ENCODE assay signal across 26 cellular contexts in the genomic region with DNA sequence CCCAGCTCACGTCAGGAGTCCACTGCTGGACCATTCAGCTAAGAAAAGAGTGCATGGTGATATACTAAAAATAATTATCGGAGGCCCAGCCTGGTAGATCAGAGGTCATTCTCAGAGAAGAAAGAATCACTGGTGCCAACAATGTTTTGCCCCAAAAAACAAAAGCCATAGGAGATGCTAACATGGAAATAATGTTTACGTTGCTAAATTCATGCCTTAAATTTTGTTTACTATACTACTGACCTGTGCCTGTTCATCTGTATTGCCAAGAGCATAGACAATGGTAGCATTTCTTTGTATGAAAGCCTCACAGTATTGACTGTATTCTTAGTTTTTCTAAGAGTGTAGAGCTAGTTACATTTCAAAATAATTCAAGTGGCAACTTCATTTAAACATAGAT.
A peak's percentile ranks its signal among the peaks of the same experiment; 100 is the strongest.
DNase-seq lines count a peak whose midpoint lies in the region; ATAC-seq, FAIRE-seq and TF ChIP-seq lines count a peak whose summit lies in the region.
"Had no signal": no experiment of that assay in that cellular context is flagged by ENCODE, and none has a peak within 500 bp of the region (broad histone marks: within the 10 kb centered on the region; RNA-seq: fewer than 3 reads in every experiment).

No MANE protein-coding gene starts in this region.

- no peak for TF ChIP-seq RAD21 in A549 (conservative IDR thresholded peaks at IDR 0.05 in 1 of 2, IDR thresholded peaks at IDR 0.05 in 1 of 2)

- H3K27ac Mint-ChIP-seq in endodermal cell = no peak overlapping the region
- no peak overlapping the region for H3K27ac Mint-ChIP-seq in T-cell
- H3K27ac Mint-ChIP-seq: CD14-positive monocyte; CD4-positive, alpha-beta T cell; CD8-positive, alpha-beta memory T cell had no signal

- no peaks in the 10 kb centered on the region for H3K9me3 ChIP-seq in A549
- H3K9me3 ChIP-seq in PC-9 (ENCODE audit: insufficient read depth, low read depth) = no peaks in the 10 kb centered on the region
- no peaks in the 10 kb centered on the region for H3K9me3 ChIP-seq in endodermal cell (ENCODE audit: control insufficient read depth, low read length)
- H3K9me3 ChIP-seq: BE2C had no signal

- H2AFZ ChIP-seq in PC-9 = peak overlapping the region; percentile 50

- DNase-seq in NCI-H146 (lab: John Stamatoyannopoulos, UW) (peak; percentile 12), NCI-H146 treated with DMSO at 0.1 percent for 48 hours (lab: John Stamatoyannopoulos, UW; ENCODE audit: unreplicated experiment) (no peak), A549 (ENCODE audit: low read depth in 1 of 2, low spot score in 1 of 2) (no peak), PC-9 (no peak), endodermal cell (no peak), germinal center (ENCODE audit: low spot score) (no peak), T-cell (no peak), COR-L47 (lab: John Stamatoyannopoulos, UW) (no peak)
- DNase-seq: ACHN; AML-193; BE2C; Calu3; CD4-positive, alpha-beta T cell; CD8-positive, alpha-beta memory T cell; DMS53; DMS79 treated with DMSO at 0.1 percent for 48 hours; GF-D8; GOT3; H7; HCEC 1CT had no signal

- no peak overlapping the region for H3K9ac ChIP-seq in endodermal cell (ENCODE audit: extremely low read depth, low read length, poor library complexity, severe bottlenecking)
- H3K9ac ChIP-seq: BLaER1 treated with 17β-estradiol and CSF1 and Interleukin-3, amounts not matched to agents 10 nM and 100 nM had no signal

- intact Hi-C loops in PC-9 (cut with micrococcal nuclease; ENCODE audit: unreplicated experiment) = no loop called here

- TF ChIP-seq EP300 in A549 (IDR thresholded peaks at IDR 0.05) = no peak

- FAIRE-seq in A549 (lab: Jason Lieb, UNC) = no peak
- FAIRE-seq: A204.1, GM12891, GM18507 had no signal

- no peak for TF ChIP-seq CTCF in A549 (IDR thresholded peaks at IDR 0.05)
- TF ChIP-seq CTCF in PC-9 (conservative IDR thresholded peaks at IDR 0.05) = no peak
- no peak for TF ChIP-seq CTCF in endodermal cell (conservative IDR thresholded peaks at IDR 0.05)

- H3K79me2 ChIP-seq in PC-9 (ENCODE audit: low read depth) = no peaks in the 10 kb centered on the region

- no peaks in the 10 kb centered on the region for H3F3A ChIP-seq in PC-9 (ENCODE audit: insufficient read depth, low read depth)

- H3K9me3 Mint-ChIP-seq in endodermal cell (peaks cover 1% of the 10 kb centered on the region), T-cell (no peaks in the 10 kb centered on the region)
- H3K9me3 Mint-ChIP-seq: CD4-positive, alpha-beta T cell had no signal

- no peaks in the 10 kb centered on the region for H3K36me3 ChIP-seq in PC-9 (ENCODE audit: low read depth)
- no peaks in the 10 kb centered on the region for H3K36me3 ChIP-seq in endodermal cell (ENCODE audit: control insufficient read depth, insufficient read depth, low read length)
- H3K36me3 ChIP-seq: BE2C; BLaER1 treated with 17β-estradiol and CSF1 and Interleukin-3, amounts not matched to agents 10 nM and 100 nM had no signal

- no peaks in the 10 kb centered on the region for H3K27me3 Mint-ChIP-seq in endodermal cell (ENCODE audit: insufficient read depth)
- H3K27me3 Mint-ChIP-seq in T-cell = no peaks in the 10 kb centered on the region
- H3K27me3 Mint-ChIP-seq: CD4-positive, alpha-beta T cell; CD8-positive, alpha-beta memory T cell had no signal

- CTCF ChIA-PET in A549 (lab: Yijun Ruan, JAX) = no interaction called here
- CTCF ChIA-PET in PC-9 (lab: Charles Lee) = no interaction called here
- CTCF ChIA-PET in T-cell (lab: Charles Lee) = no interaction called here

- H3K4me1 Mint-ChIP-seq in endodermal cell (no peaks in the 10 kb centered on the region), T-cell (no peaks in the 10 kb centered on the region)
- H3K4me1 Mint-ChIP-seq: CD8-positive, alpha-beta memory T cell had no signal

- H3K27me3 ChIP-seq in PC-9 (ENCODE audit: insufficient read depth, low read depth) (no peaks in the 10 kb centered on the region), endodermal cell (ENCODE audit: control insufficient read depth, insufficient read depth, low read length, poor library complexity, severe bottlenecking) (no peaks in the 10 kb centered on the region)
- H3K27me3 ChIP-seq: BE2C; BLaER1 treated with 17β-estradiol and CSF1 and Interleukin-3, amounts not matched to agents 10 nM and 100 nM had no signal

- H3K4me1 ChIP-seq in A549 (no peaks in the 10 kb centered on the region), PC-9 (replicated peaks; ENCODE audit: insufficient read depth) (no peaks in the 10 kb centered on the region), endodermal cell (ENCODE audit: control insufficient read depth, insufficient read depth, low read length) (peaks cover 4% of the 10 kb centered on the region)
- H3K4me1 ChIP-seq: BE2C; BLaER1 treated with 17β-estradiol and CSF1 and Interleukin-3, amounts not matched to agents 10 nM and 100 nM had no signal

- H3K4me3 Mint-ChIP-seq in endodermal cell (no peak overlapping the region), T-cell (no peak overlapping the region)
- H3K4me3 Mint-ChIP-seq: CD14-positive monocyte; CD4-positive, alpha-beta T cell; CD8-positive, alpha-beta memory T cell had no signal

- 7% methylated on average over 3 of the region's 3 CpGs for WGBS in A549 (ENCODE audit: missing lambda C conversion rate)
- WGBS in endodermal cell (ENCODE audit: insufficient coverage in 1 of 2, insufficient read length in 1 of 2), 2 experiments = 71 to 86% methylated on average over 3 of the region's 3 CpGs

- POLR2A ChIA-PET in A549 (lab: Yijun Ruan, JAX) = no interaction called here
- POLR2A ChIA-PET in PC-9 (lab: Charles Lee; ENCODE audit: unreplicated experiment) = no interaction called here
- POLR2A ChIA-PET in T-cell (lab: Charles Lee) = no interaction called here

- H3K27ac ChIP-seq in A549 = no peak overlapping the region
- no peak overlapping the region for H3K27ac ChIP-seq in PC-9
- peak overlapping the region; percentile 44 for H3K27ac ChIP-seq in endodermal cell (ENCODE audit: low read depth, low read length)
- H3K27ac ChIP-seq: 22Rv1; BLaER1 treated with 17β-estradiol and CSF1 and Interleukin-3, amounts not matched to agents 10 nM and 100 nM had no signal

- no TSS peak for BruUV-seq in PC-9 (replicated peaks; lab: Mats Ljungman, UMichigan)

- no peak overlapping the region for H3K4me2 ChIP-seq in A549
- H3K4me2 ChIP-seq in PC-9 = no peak overlapping the region
- H3K4me2 ChIP-seq: BLaER1 treated with 17β-estradiol and CSF1 and Interleukin-3, amounts not matched to agents 10 nM and 100 nM had no signal

- ATAC-seq in A549 (no peak), T-cell (replicated peaks in 1 of 4) (no peak)

- no peak for TF ChIP-seq POLR2A in A549 (IDR thresholded peaks at IDR 0.05; ENCODE audit: low read length)

- no peaks in the 10 kb centered on the region for H3K9me2 ChIP-seq in PC-9 (ENCODE audit: insufficient read depth)

- H3K4me3 ChIP-seq in A549 (no peak overlapping the region), PC-9 (no peak overlapping the region), endodermal cell (ENCODE audit: low read length) (no peak overlapping the region)
- H3K4me3 ChIP-seq: BLaER1 treated with 17β-estradiol and CSF1 and Interleukin-3, amounts not matched to agents 10 nM and 100 nM had no signal

- H4K20me1 ChIP-seq in PC-9 (ENCODE audit: insufficient read depth) = no peaks in the 10 kb centered on the region
- H4K20me1 ChIP-seq: BLaER1 treated with 17β-estradiol and CSF1 and Interleukin-3, amounts not matched to agents 10 nM and 100 nM had no signal

- H3K36me3 Mint-ChIP-seq in endodermal cell (ENCODE audit: low read depth) (no peaks in the 10 kb centered on the region), T-cell (no peaks in the 10 kb centered on the region)
- H3K36me3 Mint-ChIP-seq: CD14-positive monocyte; CD8-positive, alpha-beta memory T cell had no signal

TF ChIP-seq in A549, 52 proteins besides CTCF, POLR2A, EP300 and RAD21:
- TF ChIP-seq, protein P1, sequence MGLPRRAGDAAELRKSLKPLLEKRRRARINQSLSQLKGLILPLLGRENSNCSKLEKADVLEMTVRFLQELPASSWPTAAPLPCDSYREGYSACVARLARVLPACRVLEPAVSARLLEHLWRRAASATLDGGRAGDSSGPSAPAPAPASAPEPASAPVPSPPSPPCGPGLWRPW (IDR thresholded peaks at IDR 0.05) = no peak
- peak; percentile 52 for TF ChIP-seq MAFK (IDR thresholded peaks at IDR 0.05; ENCODE audit: partially characterized antibody)
- no peak for TF ChIP-seq EHMT2 (IDR thresholded peaks at IDR 0.05; ENCODE audit: low read depth)
